1 cellular context compared by ENCODE assay signal in genomic region chr1:64469977-64470669, GRCh38.
TF ChIP-seq lines count a peak whose summit lies in the region.

Gene CACHD1, plus strand, starts transcription at chr1:64470129. Its CDS starts 616 bp downstream, at chr1:64470745.

TF ChIP-seq in IMR-90, 13 proteins besides CTCF, POLR2A, EP300 and RAD21 (continued from another document):
- no peak for TF ChIP-seq ELK1 (IDR thresholded peaks at IDR 0.05; ENCODE audit: borderline replicate concordance, low read depth, low read length)
- TF ChIP-seq USF2 (IDR thresholded peaks at IDR 0.05; ENCODE audit: low read depth, low read length): no peak
- TF ChIP-seq NFE2L2 (IDR thresholded peaks at IDR 0.05; ENCODE audit: low read depth, low read length): no peak
- no peak for TF ChIP-seq RCOR1 (IDR thresholded peaks at IDR 0.05; ENCODE audit: insufficient replicate concordance, low read length)
- TF ChIP-seq FOS (IDR thresholded peaks at IDR 0.05; ENCODE audit: low read depth, low read length): no peak
- no peak for TF ChIP-seq MXI1 (IDR thresholded peaks at IDR 0.05; ENCODE audit: borderline replicate concordance, low read depth, low read length)
- no peak for TF ChIP-seq CHD1 (IDR thresholded peaks at IDR 0.05; ENCODE audit: low read depth, low read length)
- no peak; the same call in 1 of the 2 replicates for TF ChIP-seq MAZ (IDR thresholded peaks at IDR 0.05; ENCODE audit: borderline replicate concordance, low read depth, low read length)
- TF ChIP-seq BHLHE40 (IDR thresholded peaks at IDR 0.05; ENCODE audit: low read depth, low read length): no peak
- TF ChIP-seq CEBPB (IDR thresholded peaks at IDR 0.05; ENCODE audit: low read depth, low read length): no peak
- TF ChIP-seq SMC3 (IDR thresholded peaks at IDR 0.05; ENCODE audit: low read depth, low read length): no peak
